17 cellular contexts compared by ENCODE assay signal in genomic region chr1:112723511-112723839, GRCh38. TPM values are rescaled to one million over a fixed set of nuclear protein-coding genes. Genes with fewer than 3 reads are reported as not detected.
DNase-seq lines count a peak whose midpoint lies in the region; ATAC-seq and TF ChIP-seq lines count a peak whose summit lies in the region.
"Had no signal": no experiment of that assay in that cellular context is flagged by ENCODE, and none has a peak within 500 bp of the region (broad histone marks: within the 10 kb centered on the region; RNA-seq: fewer than 3 reads in every experiment).

No MANE protein-coding gene starts in this region.

- H3K23ac ChIP-seq in IMR-90 (ENCODE audit: low read depth, low read length), result peak overlapping the region; percentile 38; the same call in 1 of the 2 replicates

- H3K27ac Mint-ChIP-seq in glutamatergic neuron (ENCODE audit: unreplicated experiment) (peak overlapping the region; percentile 63), progenitor cell of endocrine pancreas (no peak overlapping the region)
- H3K27ac Mint-ChIP-seq: activated CD4-positive, alpha-beta memory T cell treated with anti-CD3 and anti-CD28 coated beads, Interleukin-2, amount 10 ng/mL, durations not matched to agents 7 days and 5 days; IgD-negative memory B cell had no signal

- DNase-seq in GM23248 (no peak), IMR-90 (no peak), glutamatergic neuron (no peak), progenitor cell of endocrine pancreas (ENCODE audit: low spot score, unreplicated experiment) (no peak), glomerular visceral epithelial cell (ENCODE audit: extremely low spot score) (no peak), foreskin keratinocyte (no peak), NCI-H345 (lab: John Stamatoyannopoulos, UW) (no peak)
- DNase-seq: activated CD4-positive, alpha-beta memory T cell treated with anti-CD3 and anti-CD28 coated beads, Interleukin-2, amount 10 ng/mL, durations not matched to agents 7 days and 5 days; activated effector memory CD4-positive, alpha-beta T cell treated with Interleukin-2 at 50 U/mL for 16 hours; DMS53; gastrocnemius medialis; NCI-H2081; NCI-H774; Peyer's patch had no signal

- peaks cover 8% of the 10 kb centered on the region for H3K9me3 Mint-ChIP-seq in glutamatergic neuron (ENCODE audit: unreplicated experiment)
- no peaks in the 10 kb centered on the region for H3K9me3 Mint-ChIP-seq in progenitor cell of endocrine pancreas (ENCODE audit: low read depth)
- H3K9me3 Mint-ChIP-seq: activated CD4-positive, alpha-beta memory T cell treated with anti-CD3 and anti-CD28 coated beads, Interleukin-2, amount 10 ng/mL, durations not matched to agents 7 days and 5 days; IgD-negative memory B cell had no signal

- WGBS in GM23248 (ENCODE audit: low coverage in 1 of 2, low lambda C conversion rate in 2 of 2, missing lambda C conversion rate in 2 of 2), 2 experiments, result 76 to 78% methylated on average over 8 of the region's 8 CpGs
- 64% methylated on average over 3 of the region's 8 CpGs; no CpG with 5 or more reads in 1 of the 2 experiments for WGBS in IMR-90 (ENCODE audit: extremely low coverage in 2 of 2, insufficient read length in 1 of 2), 2 experiments

- H2BK15ac ChIP-seq in IMR-90 (ENCODE audit: low read depth, low read length), result peak overlapping the region; percentile 28; the same call in 1 of the 3 replicates

- H3K4me3 ChIP-seq in GM23248, result no peak overlapping the region
- no peak overlapping the region for H3K4me3 ChIP-seq in IMR-90 (ENCODE audit: insufficient read depth, low read depth, low read length)

- H3K9me2 ChIP-seq in GM23248 (ENCODE audit: insufficient read depth), result no peaks in the 10 kb centered on the region

- intact Hi-C loops in IMR-90 (cut with micrococcal nuclease), result no loop called here

- no peak overlapping the region for H3K56ac ChIP-seq in IMR-90 (ENCODE audit: extremely low read depth, insufficient read depth, low read length)

- no peak for TF ChIP-seq CTCF in IMR-90 (conservative IDR thresholded peaks at IDR 0.05; ENCODE audit: low read depth, low read length)
- TF ChIP-seq CTCF in glutamatergic neuron (IDR thresholded peaks at IDR 0.05; ENCODE audit: partially characterized antibody, unreplicated experiment), result no peak
- no peak for TF ChIP-seq CTCF in progenitor cell of endocrine pancreas (IDR thresholded peaks at IDR 0.05; ENCODE audit: unreplicated experiment)
- no peak for TF ChIP-seq CTCF in foreskin keratinocyte (conservative IDR thresholded peaks at IDR 0.05)

- H3K27me3 Mint-ChIP-seq in glutamatergic neuron (ENCODE audit: unreplicated experiment) (peaks cover 14% of the 10 kb centered on the region), progenitor cell of endocrine pancreas (peaks cover 37% of the 10 kb centered on the region)

- peak overlapping the region; percentile 8; the same call in 1 of the 2 replicates for H4K5ac ChIP-seq in IMR-90 (ENCODE audit: low read depth, low read length)

- H3K27ac ChIP-seq in GM23248 (peak overlapping the region; percentile 49), IMR-90 (ENCODE audit: insufficient read depth, low read length) (no peak overlapping the region), foreskin keratinocyte (no peak overlapping the region)
- H3K27ac ChIP-seq: ascending aorta, gastrocnemius medialis, Peyer's patch, thoracic aorta had no signal

- no peak for TF ChIP-seq RAD21 in IMR-90 (IDR thresholded peaks at IDR 0.05; ENCODE audit: low read length)

- H2AFZ ChIP-seq in GM23248, result peak overlapping the region; percentile 79; the same call in 1 of the 2 replicates
- peak overlapping the region; percentile 88 for H2AFZ ChIP-seq in IMR-90 (replicated peaks; ENCODE audit: low read length, poor library complexity)

- peak overlapping the region; percentile 9 for H2BK5ac ChIP-seq in IMR-90 (ENCODE audit: low read depth, low read length, poor library complexity, severe bottlenecking)

- H3K4me1 ChIP-seq in GM23248 (ENCODE audit: insufficient read depth) (peaks cover 12% of the 10 kb centered on the region), IMR-90 (ENCODE audit: control insufficient read depth, insufficient read depth, low read length) (peaks cover 11% of the 10 kb centered on the region), foreskin keratinocyte (no peaks in the 10 kb centered on the region)
- H3K4me1 ChIP-seq: ascending aorta, gastrocnemius medialis had no signal

- BruUV-seq in IMR-90 (replicated peaks; lab: Mats Ljungman, UMichigan), result no TSS peak

- H3K9ac ChIP-seq in GM23248, result peak overlapping the region; percentile 46
- no peak overlapping the region for H3K9ac ChIP-seq in IMR-90 (ENCODE audit: low read depth, low read length)

- H3K79me2 ChIP-seq in GM23248 (ENCODE audit: insufficient read depth), result no peaks in the 10 kb centered on the region

- peak overlapping the region; percentile 35 to 56; a peak in 3 of 4 replicates for H4K8ac ChIP-seq in IMR-90 (ENCODE audit: low read depth in 2 of 2, low read length in 2 of 2)

- peak overlapping the region; percentile 80 for H2AK5ac ChIP-seq in IMR-90 (ENCODE audit: low read depth, low read length)

- H3K14ac ChIP-seq in IMR-90 (replicated peaks; ENCODE audit: low read depth, low read length), result peak overlapping the region; percentile 37

- H3K79me1 ChIP-seq in IMR-90 (ENCODE audit: low read depth in 1 of 2, low read length in 2 of 2), result no peaks in the 10 kb centered on the region

- no peak; the same call in 1 of the 2 replicates for TF ChIP-seq POLR2A in IMR-90 (IDR thresholded peaks at IDR 0.05; ENCODE audit: low read depth, low read length)

- no peak overlapping the region for H4K91ac ChIP-seq in IMR-90 (ENCODE audit: insufficient read depth, low read depth, low read length)

- H3K9me1 ChIP-seq in IMR-90 (ENCODE audit: insufficient read depth, low read length), result peaks cover 4% of the 10 kb centered on the region

- H2BK120ac ChIP-seq in IMR-90 (ENCODE audit: low read depth, low read length), result peak overlapping the region; percentile 62; the same call in 1 of the 2 replicates

- no peaks in the 10 kb centered on the region for H3K36me3 Mint-ChIP-seq in glutamatergic neuron (ENCODE audit: unreplicated experiment)
- no peaks in the 10 kb centered on the region for H3K36me3 Mint-ChIP-seq in progenitor cell of endocrine pancreas (ENCODE audit: insufficient read depth)
- H3K36me3 Mint-ChIP-seq: IgD-negative memory B cell had no signal

- dilution Hi-C loops in IMR-90 (cut with HindIII; ENCODE audit: low sequenced_read_pairs, unreplicated experiment), result no loop called here

- peak overlapping the region; percentile 82 for H2AK9ac ChIP-seq in IMR-90 (replicated peaks; ENCODE audit: low read depth, low read length, poor library complexity)

- peaks cover 12% of the 10 kb centered on the region for H3K4me1 Mint-ChIP-seq in glutamatergic neuron (ENCODE audit: low read depth, unreplicated experiment)
- peaks cover 8% of the 10 kb centered on the region for H3K4me1 Mint-ChIP-seq in progenitor cell of endocrine pancreas (ENCODE audit: low read depth)

- H3K4ac ChIP-seq in IMR-90 (ENCODE audit: low read depth, low read length), result peak overlapping the region; percentile 28; the same call in 1 of the 2 replicates

- CTCF ChIA-PET in IMR-90 (lab: Yijun Ruan, JAX), result interaction anchor here (1.2 to 1.4 kb wide), 2 partner anchors 80 to 349 kb away, joined by 3 to 4 read pairs; partner anchors contain the start of gene LRIG2

- no peaks in the 10 kb centered on the region for H3K36me3 ChIP-seq in GM23248 (ENCODE audit: low read depth)
- no peaks in the 10 kb centered on the region for H3K36me3 ChIP-seq in IMR-90 (ENCODE audit: control insufficient read depth, insufficient read depth, low read length)
- H3K36me3 ChIP-seq: ascending aorta, gastrocnemius medialis, Peyer's patch, thoracic aorta had no signal

- H3K4me2 ChIP-seq in GM23248 (ENCODE audit: unreplicated experiment), result peak overlapping the region; percentile 25
- H3K4me2 ChIP-seq in IMR-90 (ENCODE audit: low read depth, low read length), result no peak overlapping the region

- ATAC-seq in IMR-90 (ENCODE audit: low read depth), result no peak
- ATAC-seq in foreskin keratinocyte, result no peak
- ATAC-seq: gastrocnemius medialis had no signal

- no peaks in the 10 kb centered on the region for H4K20me1 ChIP-seq in GM23248 (ENCODE audit: insufficient read depth)
- no peaks in the 10 kb centered on the region for H4K20me1 ChIP-seq in IMR-90 (ENCODE audit: insufficient read depth, low read length)

- peak overlapping the region; percentile 39; the same call in 1 of the 2 replicates for H3K18ac ChIP-seq in IMR-90 (ENCODE audit: low read depth, low read length)

- no peaks in the 10 kb centered on the region for H3F3A ChIP-seq in GM23248 (ENCODE audit: insufficient read depth)

- in situ Hi-C loops in GM23248 (cut with MboI), result no loop called here
- in situ Hi-C loops in IMR-90 (cut with MboI; ENCODE audit: low sequenced_read_pairs), result loop anchor here (10.0 to 25.0 kb wide), 2 partner anchors 321 to 964 kb away; no protein-coding TSS in a partner anchor

- H3K9me3 ChIP-seq in GM23248 (ENCODE audit: low read depth), result no peaks in the 10 kb centered on the region
- no peaks in the 10 kb centered on the region for H3K9me3 ChIP-seq in IMR-90 (ENCODE audit: control insufficient read depth, insufficient read depth, low read length)
- H3K9me3 ChIP-seq: ascending aorta, gastrocnemius medialis, Peyer's patch, thoracic aorta had no signal

- POLR2A ChIA-PET in IMR-90 (lab: Charles Lee; ENCODE audit: unreplicated experiment), result no interaction called here

- H3K4me3 Mint-ChIP-seq in glutamatergic neuron (ENCODE audit: unreplicated experiment), result peak overlapping the region; percentile 51
- H3K4me3 Mint-ChIP-seq in progenitor cell of endocrine pancreas (ENCODE audit: low read depth), result peak overlapping the region; percentile 20
- H3K4me3 Mint-ChIP-seq: activated CD4-positive, alpha-beta memory T cell treated with anti-CD3 and anti-CD28 coated beads, Interleukin-2, amount 10 ng/mL, durations not matched to agents 7 days and 5 days; IgD-negative memory B cell had no signal

- no peaks in the 10 kb centered on the region for H3K27me3 ChIP-seq in GM23248 (replicated peaks; ENCODE audit: insufficient read depth)
- H3K27me3 ChIP-seq in IMR-90 (ENCODE audit: control insufficient read depth, insufficient read depth, low read length), result peaks cover 4% of the 10 kb centered on the region; the same call in 1 of the 2 replicates
- H3K27me3 ChIP-seq in foreskin keratinocyte, result no peaks in the 10 kb centered on the region
- H3K27me3 ChIP-seq: ascending aorta, Peyer's patch had no signal

- no peak overlapping the region for H2BK20ac ChIP-seq in IMR-90 (ENCODE audit: low read depth, low read length)

RNA-seq across cellular contexts. Expression of gene PPM1J, which starts 8.3 kb away (rescaled TPM):
- 0.13 and 0.54 TPM in 2 replicates for total RNA-seq in GM23248 (2014; rRNA removed; shearing (Covaris generic))
- polyA plus RNA-seq in GM23248 (2016; fragmentation: Nextera tagmentation; extraction: Ambion mirVana), result 0.95 and 1.5 TPM in 2 replicates
- total RNA-seq in IMR-90 (2012; rRNA removed), result 1.4 and 1.8 TPM in 2 replicates
- 2.4 and 2.8 TPM in 2 replicates for polyA plus RNA-seq in IMR-90 (2012; rRNA removed)
- polyA plus RNA-seq in IMR-90 (2012; cell fraction: cytosol; rRNA removed), result 2.1 and 3.2 TPM in 2 replicates
- 6.2 and 9.1 TPM in 2 replicates for polyA plus RNA-seq in IMR-90 (2012; cell fraction: nucleus; rRNA removed; ENCODE audit: low replicate concordance)
- 0.69 TPM for total RNA-seq in glutamatergic neuron (ENCODE audit: unreplicated experiment)
- total RNA-seq in progenitor cell of endocrine pancreas, result 0.43 and 0.71 TPM in 2 replicates
- 6.0 and 6.3 TPM in 2 replicates for total RNA-seq in foreskin keratinocyte
- polyA plus RNA-seq in foreskin keratinocyte, result 9.2 and 10.1 TPM in 2 replicates
- total RNA-seq: activated CD4-positive, alpha-beta memory T cell treated with anti-CD3 and anti-CD28 coated beads, Interleukin-2, amount 10 ng/mL, durations not matched to agents 7 days and 5 days had no signal

RNA-seq across cellular contexts. Expression of gene RHOC, which starts 16.5 kb away (rescaled TPM):
- 486 and 625 TPM in 2 replicates for total RNA-seq in GM23248 (2014; rRNA removed; shearing (Covaris generic))
- polyA plus RNA-seq in GM23248 (2016; fragmentation: Nextera tagmentation; extraction: Ambion mirVana) (711 and 762 TPM in 2 replicates), IMR-90 (2012; rRNA removed) (839 and 1,049 TPM in 2 replicates), foreskin keratinocyte (728 and 811 TPM in 2 replicates)
- total RNA-seq in IMR-90 (2012; rRNA removed) (699 and 764 TPM in 2 replicates), glutamatergic neuron (ENCODE audit: unreplicated experiment) (130 TPM), progenitor cell of endocrine pancreas (87.3 and 97.3 TPM in 2 replicates), foreskin keratinocyte (523 and 542 TPM in 2 replicates)
- polyA plus RNA-seq in IMR-90 (2012; cell fraction: cytosol; rRNA removed), result 1,262 and 1,322 TPM in 2 replicates
- polyA plus RNA-seq in IMR-90 (2012; cell fraction: nucleus; rRNA removed; ENCODE audit: low replicate concordance), result 415 and 485 TPM in 2 replicates

RNA-seq across cellular contexts. Expression of gene MOV10, which starts 49.0 kb away (rescaled TPM):
- total RNA-seq in GM23248 (2014; rRNA removed; shearing (Covaris generic)), result 16.5 and 24.9 TPM in 2 replicates
- polyA plus RNA-seq in GM23248 (2016; fragmentation: Nextera tagmentation; extraction: Ambion mirVana), result 29.1 and 31.1 TPM in 2 replicates
- total RNA-seq in IMR-90 (2012; rRNA removed), result 33.9 and 36.7 TPM in 2 replicates
- 102 and 103 TPM in 2 replicates for polyA plus RNA-seq in IMR-90 (2012; rRNA removed)
- polyA plus RNA-seq in IMR-90 (2012; cell fraction: cytosol; rRNA removed), result 69.6 and 70.1 TPM in 2 replicates
- 312 and 411 TPM in 2 replicates for polyA plus RNA-seq in IMR-90 (2012; cell fraction: nucleus; rRNA removed; ENCODE audit: low replicate concordance)
- 5.2 TPM for total RNA-seq in glutamatergic neuron (ENCODE audit: unreplicated experiment)
- total RNA-seq in progenitor cell of endocrine pancreas, result 128 and 137 TPM in 2 replicates
- 68.8 and 74.7 TPM in 2 replicates for total RNA-seq in foreskin keratinocyte
- polyA plus RNA-seq in foreskin keratinocyte, result 83.8 and 87.6 TPM in 2 replicates
